ENCODE assay signal across 23 cellular contexts in genomic region chr1:245475961-245476522, GRCh38.
"Had no signal": no experiment of that assay in that cellular context is flagged by ENCODE, and none has a peak within 500 bp of the region (broad histone marks: within the 10 kb centered on the region; RNA-seq: fewer than 3 reads in every experiment).

No MANE protein-coding gene starts in this region.

- H3K4me1 ChIP-seq: adrenal gland, foreskin keratinocyte, spleen, testis had no signal

- H3K4me1 Mint-ChIP-seq: activated CD4-positive, alpha-beta T cell treated with anti-CD3 and anti-CD28 coated beads for 36 hours; activated naive CD4-positive, alpha-beta T cell treated with anti-CD3 and anti-CD28 coated beads, Interleukin-2, amount 50 U/mL, for 24 hours; stimulated activated memory B cell treated with anti-CD40 and anti-IgM and Interleukin-4, amounts not matched to agents 10 μg/mL and 1 μg/mL and 100 μg/mL, for 72 hours; WTC11 had no signal

- H3K27ac ChIP-seq: adrenal gland, cardiac muscle cell, foreskin keratinocyte, hepatocyte, ovary, sigmoid colon, spleen, testis, upper lobe of right lung had no signal

- H2AFZ ChIP-seq: hepatocyte had no signal

- H3K9me3 Mint-ChIP-seq: activated naive CD4-positive, alpha-beta T cell treated with anti-CD3 and anti-CD28 coated beads, Interleukin-2, amount 50 U/mL, for 24 hours; dendritic cell treated with granulocyte-macrophage colony-stimulating factor and Interleukin-4, amounts not matched to agents 40 ng/mL and 50 ng/mL, for 4 days; T-helper 2 cell treated with Interferon-gamma antibody and Interleukin-4, amounts not matched to agents 5 μg/mL and 100 μg/mL, for 36 hours; WTC11 had no signal

- FAIRE-seq: endothelial cell of umbilical vein, islet of Langerhans had no signal

- H3K4me2 ChIP-seq: hepatocyte had no signal

- ATAC-seq: activated CD4-positive, alpha-beta T cell treated with anti-CD3 and anti-CD28 coated beads for 36 hours; foreskin keratinocyte; left cardiac atrium; naive thymus-derived CD8-positive, alpha-beta T cell; stimulated activated memory B cell treated with anti-CD40 and anti-IgM and Interleukin-4, amounts not matched to agents 10 μg/mL and 1 μg/mL and 100 μg/mL, for 72 hours; upper lobe of right lung; WTC11 had no signal

- H3K4me3 Mint-ChIP-seq: activated CD4-positive, alpha-beta T cell treated with anti-CD3 and anti-CD28 coated beads for 36 hours; activated naive CD4-positive, alpha-beta T cell treated with anti-CD3 and anti-CD28 coated beads, Interleukin-2, amount 50 U/mL, for 24 hours; dendritic cell treated with granulocyte-macrophage colony-stimulating factor and Interleukin-4, amounts not matched to agents 40 ng/mL and 50 ng/mL, for 4 days; naive thymus-derived CD8-positive, alpha-beta T cell; stimulated activated memory B cell treated with anti-CD40 and anti-IgM and Interleukin-4, amounts not matched to agents 10 μg/mL and 1 μg/mL and 100 μg/mL, for 72 hours; T-helper 2 cell treated with Interferon-gamma antibody and Interleukin-4, amounts not matched to agents 5 μg/mL and 100 μg/mL, for 36 hours; WTC11 had no signal

- H3K36me3 Mint-ChIP-seq: activated naive CD4-positive, alpha-beta T cell treated with anti-CD3 and anti-CD28 coated beads, Interleukin-2, amount 50 U/mL, for 24 hours; naive thymus-derived CD8-positive, alpha-beta T cell; stimulated activated memory B cell treated with anti-CD40 and anti-IgM and Interleukin-4, amounts not matched to agents 10 μg/mL and 1 μg/mL and 100 μg/mL, for 72 hours; WTC11 had no signal

- H3K27me3 ChIP-seq: adrenal gland, cardiac muscle cell, foreskin keratinocyte, hepatocyte, ovary, sigmoid colon, spleen, testis, upper lobe of right lung had no signal

- H3K36me3 ChIP-seq: adrenal gland, cardiac muscle cell, ovary, sigmoid colon, spleen, upper lobe of right lung had no signal

- H3K9me3 ChIP-seq: adrenal gland, ovary, sigmoid colon, spleen, testis, upper lobe of right lung had no signal

- DNase-seq: activated CD4-positive, alpha-beta T cell treated with anti-CD3 and anti-CD28 coated beads for 36 hours; activated CD4-positive, alpha-beta T cell treated with anti-CD3 and anti-CD28 coated beads, Interleukin-2, amount 50 U/mL, for 48 hours; activated gamma-delta T cell; adrenal gland; effector CD8-positive, alpha-beta T cell; foreskin keratinocyte; left cardiac atrium; naive thymus-derived CD8-positive, alpha-beta T cell; ovary; sigmoid colon; spleen; stimulated activated CD4-positive, alpha-beta T cell treated with anti-CD3 and anti-CD28 coated beads, Interleukin-4, amount 100 ng/mL, for 4 hours; testis; upper lobe of right lung had no signal

- H3K27ac Mint-ChIP-seq: activated CD4-positive, alpha-beta T cell treated with anti-CD3 and anti-CD28 coated beads for 36 hours; activated naive CD4-positive, alpha-beta T cell treated with anti-CD3 and anti-CD28 coated beads, Interleukin-2, amount 50 U/mL, for 24 hours; dendritic cell treated with granulocyte-macrophage colony-stimulating factor and Interleukin-4, amounts not matched to agents 40 ng/mL and 50 ng/mL, for 4 days; naive thymus-derived CD8-positive, alpha-beta T cell; stimulated activated memory B cell treated with anti-CD40 and anti-IgM and Interleukin-4, amounts not matched to agents 10 μg/mL and 1 μg/mL and 100 μg/mL, for 72 hours; T-helper 2 cell treated with Interferon-gamma antibody and Interleukin-4, amounts not matched to agents 5 μg/mL and 100 μg/mL, for 36 hours; WTC11 had no signal

- H3K4me3 ChIP-seq: adrenal gland, cardiac muscle cell, hepatocyte, ovary, sigmoid colon, spleen, testis, upper lobe of right lung had no signal
